ENCODE assay signal across 8 cellular contexts in the genomic region with DNA sequence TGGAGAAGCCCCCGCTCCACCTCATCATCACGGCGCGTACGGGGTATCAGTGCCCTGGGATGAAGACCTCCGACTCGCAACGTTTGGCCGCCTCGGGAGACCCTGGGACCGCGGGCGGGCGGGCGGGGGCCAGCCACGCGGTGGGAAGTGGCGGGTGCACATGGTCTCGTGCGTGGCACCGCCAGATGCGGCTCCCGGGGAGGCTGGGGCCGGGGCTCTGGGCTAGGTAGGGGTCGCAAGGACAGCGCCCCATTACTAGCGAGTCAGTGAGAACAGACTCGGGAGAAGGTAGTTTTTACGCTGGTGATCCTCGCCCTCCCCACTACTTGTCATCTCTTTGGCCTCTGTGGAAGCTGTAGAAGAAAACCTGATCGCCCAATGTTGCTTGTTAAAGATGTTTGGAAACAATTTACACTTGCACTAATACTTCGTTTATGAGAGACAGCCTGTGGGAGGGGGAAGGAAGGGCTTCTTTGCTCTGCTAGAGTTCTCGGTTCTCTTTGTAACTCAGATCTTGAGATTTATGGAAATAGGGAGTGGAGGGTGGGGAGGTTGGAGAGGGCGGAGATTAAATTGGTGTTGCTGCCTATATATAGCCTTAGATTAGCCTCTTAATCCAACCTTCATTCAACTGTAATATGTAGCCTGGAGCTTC. TPM values are rescaled to one million over a fixed set of nuclear protein-coding genes. Genes with fewer than 3 reads are reported as not detected.
DNase-seq lines count a peak whose midpoint lies in the region; ATAC-seq and TF ChIP-seq lines count a peak whose summit lies in the region.

No MANE protein-coding gene starts in this region.

- DNase-seq in Caki2 (ENCODE audit: low read depth) (peak; percentile 43), HEK293T (ENCODE audit: extremely low spot score) (peak; percentile 15), SJCRH30 (peak in 1 of 2 experiments; percentile 40), mucosa of descending colon (peak in 1 of 3 donors; percentile 47), aorta (peak in 1 of 2 donors; percentile 84), 8988T (no peak)

- H3K9me3 ChIP-seq in SJCRH30 (replicated peaks) = no peaks in the 10 kb centered on the region
- no peaks in the 10 kb centered on the region for H3K9me3 ChIP-seq in duodenal mucosa (ENCODE audit: control insufficient read depth in 1 of 2, low read length in 2 of 2)
- no peaks in the 10 kb centered on the region for H3K9me3 ChIP-seq in mucosa of descending colon
- H3K9me3 ChIP-seq in aorta (ENCODE audit: control insufficient read depth, low read length) = no peaks in the 10 kb centered on the region

- H3K4me3 ChIP-seq in SJCRH30 (peak overlapping the region; percentile 99), duodenal mucosa (ENCODE audit: low read depth in 1 of 2, low read length in 2 of 2) (peak overlapping the region; percentile 94 to 95), mucosa of descending colon (peak overlapping the region; percentile 85), aorta (ENCODE audit: low read length in 2 of 2) (peak overlapping the region; percentile 36 to 95)

- H3K36me3 ChIP-seq in SJCRH30 (no peaks in the 10 kb centered on the region), duodenal mucosa (ENCODE audit: control insufficient read depth in 1 of 2, insufficient read depth in 2 of 2, low read length in 2 of 2) (peaks cover 0 to 4% of the 10 kb centered on the region in 2 donors), mucosa of descending colon (ENCODE audit: low read depth) (no peaks in the 10 kb centered on the region), aorta (ENCODE audit: control insufficient read depth in 1 of 2, insufficient read depth in 2 of 2, low read length in 1 of 2) (no peaks in the 10 kb centered on the region)

- H3K27me3 ChIP-seq in SJCRH30 (no peaks in the 10 kb centered on the region), duodenal mucosa (ENCODE audit: control insufficient read depth in 1 of 2, insufficient read depth in 2 of 2, low read length in 2 of 2) (no peaks in the 10 kb centered on the region), aorta (ENCODE audit: control insufficient read depth in 1 of 2, insufficient read depth in 2 of 2, low read length in 1 of 2) (peaks cover 0 to 1% of the 10 kb centered on the region in 2 donors)

- TF ChIP-seq CTCF in mucosa of descending colon (IDR thresholded peaks at IDR 0.05) = no peak

- POLR2A ChIA-PET in HEK293T (lab: Yijun Ruan, JAX) = interaction anchor here (1.0 to 1.8 kb wide), 4 partner anchors 9 to 36 kb away, joined by 3 to 10 read pairs (median 6); no protein-coding TSS in a partner anchor

- CTCF ChIA-PET in HEK293T (lab: Yijun Ruan, JAX) = no interaction called here

- 0 to 2% methylated on average over 29 to 34 of the region's 34 CpGs for WGBS in aorta, 2 donors

- peak overlapping the region; percentile 98 for H3K27ac ChIP-seq in SJCRH30
- peak overlapping the region; percentile 87 for H3K27ac ChIP-seq in duodenal mucosa (ENCODE audit: low read depth, low read length)
- no peak overlapping the region for H3K27ac ChIP-seq in aorta (ENCODE audit: low read depth in 1 of 2, low read length in 2 of 2)

- intact Hi-C loops in mucosa of descending colon (cut with DNase I, micrococcal nuclease) = no loop called here
- intact Hi-C loops in aorta (cut with DNase I) = no loop called here

- peaks cover 6% of the 10 kb centered on the region for H3K4me1 ChIP-seq in SJCRH30
- H3K4me1 ChIP-seq in duodenal mucosa (ENCODE audit: control insufficient read depth in 1 of 2, insufficient read depth in 2 of 2, low read length in 2 of 2) = peaks cover 19 to 41% of the 10 kb centered on the region in 2 donors
- H3K4me1 ChIP-seq in mucosa of descending colon (ENCODE audit: low read depth) = peaks cover 23% of the 10 kb centered on the region
- H3K4me1 ChIP-seq in aorta (ENCODE audit: control insufficient read depth in 1 of 2, insufficient read depth in 2 of 2, low read length in 2 of 2) = peaks cover 0 to 2% of the 10 kb centered on the region in 2 donors

- peak overlapping the region; percentile 81 to 90 for H3K9ac ChIP-seq in duodenal mucosa (ENCODE audit: low read depth in 1 of 2, low read length in 2 of 2)

- ATAC-seq in mucosa of descending colon (peak; percentile 5), aorta (ENCODE audit: low FRiP score) (peak; percentile 31), HG03460 (IDR thresholded peaks at IDR 0.05; ENCODE audit: unreplicated experiment) (no peak)

- in situ Hi-C loops in Caki2 (cut with HindIII; ENCODE audit: low pct_unique_long_range_greater_than_20kb, low sequenced_read_pairs) = no loop called here

TF ChIP-seq in HEK293T, 16 proteins besides CTCF, POLR2A, EP300 and RAD21:
- TF ChIP-seq, protein P1, sequence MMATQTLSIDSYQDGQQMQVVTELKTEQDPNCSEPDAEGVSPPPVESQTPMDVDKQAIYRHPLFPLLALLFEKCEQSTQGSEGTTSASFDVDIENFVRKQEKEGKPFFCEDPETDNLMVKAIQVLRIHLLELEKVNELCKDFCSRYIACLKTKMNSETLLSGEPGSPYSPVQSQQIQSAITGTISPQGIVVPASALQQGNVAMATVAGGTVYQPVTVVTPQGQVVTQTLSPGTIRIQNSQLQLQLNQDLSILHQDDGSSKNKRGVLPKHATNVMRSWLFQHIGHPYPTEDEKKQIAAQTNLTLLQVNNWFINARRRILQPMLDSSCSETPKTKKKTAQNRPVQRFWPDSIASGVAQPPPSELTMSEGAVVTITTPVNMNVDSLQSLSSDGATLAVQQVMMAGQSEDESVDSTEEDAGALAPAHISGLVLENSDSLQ (IDR thresholded peaks at IDR 0.05) = 0 out of 2 replicates have a peak, but pooled peaks have one; percentile 2
- no peak for TF ChIP-seq CTBP1 (IDR thresholded peaks at IDR 0.05; ENCODE audit: borderline replicate concordance)
- TF ChIP-seq ZNF384 (IDR thresholded peaks at IDR 0.05) = no peak

RNA-seq across cellular contexts. Expression of a gene that starts 0.6 kb away (rescaled TPM):
- total RNA-seq in Caki2 (2014; rRNA removed; shearing (Covaris generic); ENCODE audit: low replicate concordance) = 69.3 and 79.7 TPM in 2 replicates
- 148 and 156 TPM in 2 replicates for total RNA-seq in SJCRH30 (2014; rRNA removed; shearing (Covaris generic))
- total RNA-seq in mucosa of descending colon (10 to 100 TPM; 44.8 to 67.0 (median 65.3) TPM), aorta (10 to 100 TPM; 31.1 to 32.8 TPM)
- 10 to 100 TPM in 1 of 2 donors, 1 to 10 TPM in 1; 9.0 to 14.5 TPM for polyA plus RNA-seq in aorta

RNA-seq across cellular contexts. Expression of a gene that starts 1.0 kb away (rescaled TPM):
- total RNA-seq in Caki2 (2014; rRNA removed; shearing (Covaris generic); ENCODE audit: low replicate concordance) = 35.9 and 41.3 TPM in 2 replicates
- 34.1 and 36.6 TPM in 2 replicates for total RNA-seq in SJCRH30 (2014; rRNA removed; shearing (Covaris generic))
- total RNA-seq in mucosa of descending colon = 10 to 100 TPM; 19.5 to 25.8 (median 22.8) TPM
- total RNA-seq in aorta = 10 to 100 TPM; 13.5 to 22.5 TPM
- 10 to 100 TPM in 1 of 2 donors, 1 to 10 TPM in 1; 9.4 to 12.3 TPM for polyA plus RNA-seq in aorta

Comparison
In these comparisons a context has a peak if more than half of its experiments do, and no peak if none do; other contexts are left out.
1. H3K27ac ChIP-seq: peak in SJCRH30 (single experiment) and duodenal mucosa (single experiment); none in aorta (0 of 2).
2. Peak in every context shown above with its lines, with median percentiles within 50 percentile points of each other: H3K4me3 ChIP-seq.